14 cellular contexts compared by ENCODE assay signal in the genomic region with DNA sequence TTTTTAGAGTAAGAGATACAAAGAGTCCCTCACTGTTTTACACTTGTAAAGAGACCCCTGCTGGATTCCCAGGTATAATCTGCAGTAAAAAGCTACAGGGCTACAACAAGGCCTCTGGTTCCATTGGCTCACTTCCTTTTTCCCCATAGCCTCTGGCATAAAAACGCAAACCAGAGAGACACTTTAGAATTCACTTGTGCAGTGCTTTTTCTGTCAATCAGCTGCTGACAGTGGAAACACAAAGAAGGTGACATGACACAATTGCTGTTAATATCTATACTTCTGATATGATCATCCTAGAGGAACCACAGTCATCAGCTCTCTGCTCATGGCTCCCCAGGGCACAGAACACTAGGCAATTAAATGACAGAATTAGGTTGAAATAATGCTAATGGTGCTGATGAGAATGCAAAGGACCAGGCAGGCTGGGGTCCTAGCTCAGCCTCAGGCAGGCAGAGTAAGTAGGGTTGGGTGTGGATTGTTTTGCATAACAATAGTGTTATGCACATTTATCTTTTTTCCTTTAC.
"Had no signal": no experiment of that assay in that cellular context is flagged by ENCODE, and none has a peak within 500 bp of the region (broad histone marks: within the 10 kb centered on the region; RNA-seq: fewer than 3 reads in every experiment).

No MANE protein-coding gene starts in this region.

- H3K4me1 Mint-ChIP-seq: naive thymus-derived CD4-positive, alpha-beta T cell had no signal

- H3K27me3 ChIP-seq: adrenal gland, gastrocnemius medialis, transverse colon had no signal

- ATAC-seq: gastrocnemius medialis; left cardiac atrium; naive thymus-derived CD4-positive, alpha-beta T cell; right cardiac atrium had no signal

- DNase-seq: activated CD4-positive, alpha-beta T cell treated with anti-CD3 and anti-CD28 coated beads for 48 hours; activated CD8-positive, alpha-beta memory T cell treated with anti-CD3 and anti-CD28 coated beads for 24 hours; activated naive CD4-positive, alpha-beta T cell treated with anti-CD3 and anti-CD28 coated beads, Interleukin-2, amount 50 U/mL, for 16 hours; adrenal gland; cortex of kidney; effector CD8-positive, alpha-beta T cell; gastrocnemius medialis; left cardiac atrium; naive thymus-derived CD4-positive, alpha-beta T cell; right cardiac atrium; small intestine; transverse colon; WERI-Rb-1 had no signal

- H3K9me3 ChIP-seq: adrenal gland, gastrocnemius medialis, transverse colon had no signal

- H3K4me3 Mint-ChIP-seq: naive thymus-derived CD4-positive, alpha-beta T cell had no signal

- H3K4me1 ChIP-seq: adrenal gland, gastrocnemius medialis, transverse colon had no signal

- H3K27ac Mint-ChIP-seq: naive thymus-derived CD4-positive, alpha-beta T cell had no signal

- H3K4me3 ChIP-seq: adrenal gland, gastrocnemius medialis, transverse colon had no signal

- H3K36me3 ChIP-seq: adrenal gland, gastrocnemius medialis, transverse colon, WERI-Rb-1 had no signal

- H3K27ac ChIP-seq: adrenal gland, epithelial cell of prostate, gastrocnemius medialis, transverse colon, WERI-Rb-1 had no signal
